Comparison of ENCODE assay signal across 11 cellular contexts in the genomic region with DNA sequence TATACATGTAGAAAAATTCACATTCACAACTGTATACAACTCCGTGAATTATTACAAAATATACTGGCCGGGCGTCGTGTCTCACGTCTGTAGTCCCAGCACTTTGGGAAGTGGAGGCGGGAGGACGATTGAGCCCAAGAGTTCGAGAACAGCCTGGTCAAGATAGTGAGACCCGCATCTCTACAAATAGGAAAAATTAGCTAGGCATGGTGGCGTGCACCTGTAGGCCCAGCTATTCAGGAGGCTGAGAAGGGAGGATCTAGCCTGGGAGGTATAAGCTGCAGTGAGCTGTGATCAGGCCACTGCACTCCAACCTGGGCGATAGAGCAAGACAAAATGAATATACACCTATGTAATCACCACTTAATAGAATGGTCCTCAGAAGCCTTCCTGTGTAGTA. TPM values are rescaled to one million over a fixed set of nuclear protein-coding genes. Genes with fewer than 3 reads are reported as not detected.
DNase-seq lines count a peak whose midpoint lies in the region; ATAC-seq and TF ChIP-seq lines count a peak whose summit lies in the region.
"Had no signal": no experiment of that assay in that cellular context is flagged by ENCODE, and none has a peak within 500 bp of the region (broad histone marks: within the 10 kb centered on the region; RNA-seq: fewer than 3 reads in every experiment).

No MANE protein-coding gene starts in this region.

- H3K9me3 Mint-ChIP-seq in CD4-positive, alpha-beta T cell = no peaks in the 10 kb centered on the region
- no peaks in the 10 kb centered on the region for H3K9me3 Mint-ChIP-seq in mesothelial cell of epicardium

- POLR2A ChIA-PET in CD4-positive, alpha-beta T cell (lab: Charles Lee) = interaction anchor here (2.3 kb wide), 1 partner anchor 11 kb away, joined by 21 read pairs; no protein-coding TSS in a partner anchor

- H3K27me3 Mint-ChIP-seq in CD4-positive, alpha-beta T cell = no peaks in the 10 kb centered on the region
- H3K27me3 Mint-ChIP-seq in mesothelial cell of epicardium (ENCODE audit: low read depth) = no peaks in the 10 kb centered on the region

- no peaks in the 10 kb centered on the region for H3K27me3 ChIP-seq in CD4-positive, alpha-beta T cell (ENCODE audit: control insufficient read depth, insufficient read depth, low read length)
- H3K27me3 ChIP-seq in KMS-11 (ENCODE audit: insufficient read depth, low read depth) (no peaks in the 10 kb centered on the region), suprapubic skin (no peaks in the 10 kb centered on the region)

- peak overlapping the region; percentile 94; the same call in 1 of the 2 replicates for H3K9ac ChIP-seq in KMS-11

- H3K36me3 Mint-ChIP-seq in CD4-positive, alpha-beta T cell (ENCODE audit: low read depth) = peaks cover 22% of the 10 kb centered on the region
- H3K36me3 Mint-ChIP-seq in mesothelial cell of epicardium = no peaks in the 10 kb centered on the region

- peak overlapping the region; percentile 55 for H3K4me2 ChIP-seq in KMS-11

- TF ChIP-seq EP300 in suprapubic skin (IDR thresholded peaks at IDR 0.05) = no peak

- no peak overlapping the region for H2AFZ ChIP-seq in KMS-11 (ENCODE audit: low read depth)

- H3K4me1 ChIP-seq in KMS-11 (ENCODE audit: low read depth, poor library complexity, severe bottlenecking) (peaks cover 66% of the 10 kb centered on the region), suprapubic skin (peaks cover 13% of the 10 kb centered on the region)

- peak overlapping the region; percentile 77 for H3K4me3 Mint-ChIP-seq in CD4-positive, alpha-beta T cell
- H3K4me3 Mint-ChIP-seq in mesothelial cell of epicardium = peak overlapping the region; percentile 92

- H3K9me3 ChIP-seq in CD4-positive, alpha-beta T cell (ENCODE audit: control insufficient read depth, low read length) = no peaks in the 10 kb centered on the region
- no peaks in the 10 kb centered on the region for H3K9me3 ChIP-seq in suprapubic skin

- TF ChIP-seq POLR2A in suprapubic skin (IDR thresholded peaks at IDR 0.05) = no peak

- in situ Hi-C loops in astrocyte of the cerebellum (cut with HindIII; ENCODE audit: low sequenced_read_pairs) = no loop called here

- H3K4me1 Mint-ChIP-seq in CD4-positive, alpha-beta T cell (ENCODE audit: low read depth) = peaks cover 21% of the 10 kb centered on the region
- peaks cover 14% of the 10 kb centered on the region for H3K4me1 Mint-ChIP-seq in mesothelial cell of epicardium

- H3K27ac ChIP-seq in CD4-positive, alpha-beta T cell (ENCODE audit: low read depth, low read length) = no peak overlapping the region
- H3K27ac ChIP-seq in KMS-11 (peak overlapping the region; percentile 97; the same call in 1 of the 2 replicates), suprapubic skin (no peak overlapping the region)

- CTCF ChIA-PET in CD4-positive, alpha-beta T cell (lab: Charles Lee) = no interaction called here

- H3K4me3 ChIP-seq in KMS-11 (IDR thresholded peaks at IDR 0.05; ENCODE audit: insufficient read depth, low read depth, low read length) (no peak overlapping the region), astrocyte of the cerebellum (ENCODE audit: low read depth, low read length) (peak overlapping the region; percentile 90), suprapubic skin (no peak overlapping the region)

- H4K20me1 ChIP-seq in KMS-11 (ENCODE audit: insufficient read depth) = no peaks in the 10 kb centered on the region

- DNase-seq in CD4-positive, alpha-beta T cell = no peak
- DNase-seq in astrocyte of the cerebellum (ENCODE audit: low read depth) = no peak
- DNase-seq in mesothelial cell of epicardium (ENCODE audit: low spot score in 2 of 2, unreplicated experiment in 2 of 2) = no peak
- no peak for DNase-seq in NCI-H345 treated with DMSO at 0.1 percent for 48 hours (lab: John Stamatoyannopoulos, UW; ENCODE audit: unreplicated experiment)
- DNase-seq in suprapubic skin (ENCODE audit: low spot score in 2 of 2) = no peak
- DNase-seq in inferior parietal cortex (ENCODE audit: extremely low spot score) = no peak
- DNase-seq: amygdala; left colon; stimulated activated CD4-positive, alpha-beta T cell treated with anti-CD3 and anti-CD28 coated beads, Interleukin-4, amount 100 ng/mL, for 1 hour had no signal

- H3K36me3 ChIP-seq in KMS-11 (ENCODE audit: insufficient read depth) = no peaks in the 10 kb centered on the region; the same call in 1 of the 2 replicates
- peaks cover 10% of the 10 kb centered on the region for H3K36me3 ChIP-seq in suprapubic skin

- peaks cover 39% of the 10 kb centered on the region for H3K79me2 ChIP-seq in KMS-11 (ENCODE audit: insufficient read depth, low read depth)

- H3K27ac Mint-ChIP-seq in CD4-positive, alpha-beta T cell = peak overlapping the region; percentile 28
- no peak overlapping the region for H3K27ac Mint-ChIP-seq in mesothelial cell of epicardium

- ATAC-seq in CD4-positive, alpha-beta T cell (ENCODE audit: poor library complexity) = no peak
- ATAC-seq in activated CD4-positive, CD25-positive, alpha-beta regulatory T cell treated with anti-CD3 and anti-CD28 coated beads, Interleukin-2, amount 50 U/mL, for 24 hours = no peak

- 88% methylated on average over 11 of the region's 11 CpGs for WGBS in suprapubic skin

- TF ChIP-seq CTCF in CD4-positive, alpha-beta T cell (IDR thresholded peaks at IDR 0.05) = no peak
- no peak for TF ChIP-seq CTCF in KMS-11 (conservative IDR thresholded peaks at IDR 0.05; ENCODE audit: low read depth, low read length)
- no peak for TF ChIP-seq CTCF in astrocyte of the cerebellum (IDR thresholded peaks at IDR 0.05; ENCODE audit: low read depth, low read length, missing control alignments)
- no peak for TF ChIP-seq CTCF in mesothelial cell of epicardium (IDR thresholded peaks at IDR 0.05; ENCODE audit: unreplicated experiment)
- TF ChIP-seq CTCF in suprapubic skin (IDR thresholded peaks at IDR 0.05) = no peak

- intact Hi-C loops in CD4-positive, alpha-beta T cell (cut with DNase I, micrococcal nuclease) = loop anchor here in 1 of 2 experiments (10.0 kb wide), 2 partner anchors 131 to 719 kb away; a partner anchor contains a TSS

RNA-seq across cellular contexts. Expression of a gene that starts 1.3 kb away (rescaled TPM):
- total RNA-seq in CD4-positive, alpha-beta T cell = 1 to 10 TPM in 1 of 2 experiments, under 1 TPM in 1; 0.64 to 1.5 TPM
- total RNA-seq in mesothelial cell of epicardium = 8.2 to 9.3 TPM (median 8.3 TPM) in 3 replicates
- total RNA-seq in suprapubic skin = 1 to 10 TPM in 2 of 4 donors, under 1 TPM in 2; 0.64 to 2.2 (median 1.1) TPM

RNA-seq across cellular contexts. Expression of a gene that starts 58.8 kb away (rescaled TPM):
- 10 to 100 TPM; 29.1 to 30.3 TPM for total RNA-seq in CD4-positive, alpha-beta T cell
- 25.1 to 29.3 TPM (median 26.9 TPM) in 3 replicates for total RNA-seq in mesothelial cell of epicardium
- total RNA-seq in suprapubic skin = 10 to 100 TPM; 25.4 to 44.8 (median 35.6) TPM
